ENCODE assay signal across 8 cellular contexts in the genomic region with DNA sequence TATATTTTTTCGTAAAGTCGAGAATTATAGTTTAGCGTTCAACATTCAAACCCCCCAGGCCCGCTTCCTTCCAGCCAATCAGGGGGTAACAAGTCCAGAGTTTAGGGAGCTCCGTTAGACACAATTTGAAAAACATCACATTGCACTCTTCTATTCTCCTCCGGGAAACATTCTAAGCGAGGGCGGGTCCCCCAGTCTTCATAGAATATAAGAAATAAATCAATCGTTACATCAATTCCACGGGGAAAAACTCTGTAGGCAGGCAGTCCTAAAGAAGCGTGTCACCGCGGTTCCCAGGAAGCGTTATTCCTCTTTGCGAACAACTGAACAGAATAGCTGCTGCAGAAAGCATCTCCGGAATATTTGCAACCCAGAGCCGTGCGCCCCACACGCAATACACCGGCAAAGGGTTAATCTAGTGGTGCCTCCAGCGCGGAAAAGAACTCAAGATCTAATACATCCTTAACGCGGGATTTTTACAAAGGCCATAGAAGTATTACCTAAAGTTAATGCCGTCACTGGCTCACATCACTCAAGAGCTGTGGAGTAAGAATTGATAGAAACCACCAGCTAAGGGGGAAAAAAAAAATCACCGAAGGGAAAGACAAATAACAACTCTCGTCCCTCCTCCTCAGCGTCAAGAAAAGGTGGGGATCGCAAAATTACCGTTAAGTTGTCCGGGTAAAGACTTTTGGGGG.
DNase-seq lines count a peak whose midpoint lies in the region; ATAC-seq and TF ChIP-seq lines count a peak whose summit lies in the region.

No MANE protein-coding gene starts in this region.

- intact Hi-C loops in right lobe of liver (cut with DNase I), result no loop called here

- H3K4me3 Mint-ChIP-seq in CD8-positive, alpha-beta memory T cell, result peak overlapping the region; percentile 93 to 100 (median 97)
- peak overlapping the region; percentile 99 to 100 (median 100) for H3K4me3 Mint-ChIP-seq in IgD-negative memory B cell
- peak overlapping the region; percentile 99 for H3K4me3 Mint-ChIP-seq in stimulated activated memory B cell treated with anti-CD40 and anti-IgM and Interleukin-4, amounts not matched to agents 10 μg/mL and 1 μg/mL and 100 μg/mL, for 72 hours

- H3K36me3 Mint-ChIP-seq in CD8-positive, alpha-beta memory T cell, result peaks cover 0 to 22% (median 0%) of the 10 kb centered on the region in 3 donors
- H3K36me3 Mint-ChIP-seq in IgD-negative memory B cell, result peaks cover 3% of the 10 kb centered on the region
- H3K36me3 Mint-ChIP-seq in stimulated activated memory B cell treated with anti-CD40 and anti-IgM and Interleukin-4, amounts not matched to agents 10 μg/mL and 1 μg/mL and 100 μg/mL, for 72 hours, result peaks cover 11% of the 10 kb centered on the region

- H3K27ac ChIP-seq in CD8-positive, alpha-beta memory T cell (ENCODE audit: low read depth, low read length), result peak overlapping the region; percentile 77
- H3K27ac ChIP-seq in right lobe of liver, result peak overlapping the region in 2 of 3 donors; percentile 70 to 88

- H3K27ac Mint-ChIP-seq in CD8-positive, alpha-beta memory T cell, result peak overlapping the region; percentile 84 to 99 (median 94)
- peak overlapping the region; percentile 93 to 99 (median 99) for H3K27ac Mint-ChIP-seq in IgD-negative memory B cell
- peak overlapping the region; percentile 97 for H3K27ac Mint-ChIP-seq in stimulated activated memory B cell treated with anti-CD40 and anti-IgM and Interleukin-4, amounts not matched to agents 10 μg/mL and 1 μg/mL and 100 μg/mL, for 72 hours

- peak; percentile 5 for TF ChIP-seq POLR2A in right lobe of liver (IDR thresholded peaks at IDR 0.05)

- DNase-seq in CD8-positive, alpha-beta memory T cell, result peak in 4 of 5 donors; percentile 11 to 58 (median 56)
- DNase-seq in T-helper 1 cell (peak in 4 of 5 donors; percentile 11 to 46 (median 24)), cerebellar cortex (ENCODE audit: low spot score) (peak; percentile 49), right lobe of liver (no peak)
- no peak for DNase-seq in effector CD8-positive, alpha-beta T cell (lab: John Stamatoyannopoulos, UW)

- no peaks in the 10 kb centered on the region for H3K27me3 ChIP-seq in CD8-positive, alpha-beta memory T cell (ENCODE audit: insufficient read depth, low read length, poor library complexity, severe bottlenecking)
- no peaks in the 10 kb centered on the region for H3K27me3 ChIP-seq in right lobe of liver

- peaks cover 56 to 71% (median 66%) of the 10 kb centered on the region in 3 donors for H3K4me1 Mint-ChIP-seq in CD8-positive, alpha-beta memory T cell
- peaks cover 32 to 41% (median 37%) of the 10 kb centered on the region in 3 donors for H3K4me1 Mint-ChIP-seq in IgD-negative memory B cell
- peaks cover 44% of the 10 kb centered on the region for H3K4me1 Mint-ChIP-seq in stimulated activated memory B cell treated with anti-CD40 and anti-IgM and Interleukin-4, amounts not matched to agents 10 μg/mL and 1 μg/mL and 100 μg/mL, for 72 hours

- peaks cover 10 to 13% of the 10 kb centered on the region in 2 donors for H3K27me3 Mint-ChIP-seq in CD8-positive, alpha-beta memory T cell
- peaks cover 3% of the 10 kb centered on the region for H3K27me3 Mint-ChIP-seq in IgD-negative memory B cell
- H3K27me3 Mint-ChIP-seq in stimulated activated memory B cell treated with anti-CD40 and anti-IgM and Interleukin-4, amounts not matched to agents 10 μg/mL and 1 μg/mL and 100 μg/mL, for 72 hours, result no peaks in the 10 kb centered on the region

- H3K4me1 ChIP-seq in CD8-positive, alpha-beta memory T cell (ENCODE audit: insufficient read depth, low read length), result peaks cover 20% of the 10 kb centered on the region
- H3K4me1 ChIP-seq in right lobe of liver, result peaks cover 0 to 19% (median 0%) of the 10 kb centered on the region in 4 donors

- H3K9me3 ChIP-seq in CD8-positive, alpha-beta memory T cell (ENCODE audit: low read length), result no peaks in the 10 kb centered on the region
- no peaks in the 10 kb centered on the region for H3K9me3 ChIP-seq in right lobe of liver

- no peak for ATAC-seq in right lobe of liver
- ATAC-seq in stimulated activated memory B cell treated with anti-CD40 and anti-IgM and Interleukin-4, amounts not matched to agents 10 μg/mL and 1 μg/mL and 100 μg/mL, for 72 hours, result no peak
- no peak for ATAC-seq in HG02981 (IDR thresholded peaks at IDR 0.05; ENCODE audit: unreplicated experiment)

- peaks cover 0 to 5% (median 0%) of the 10 kb centered on the region in 5 donors for H3K9me3 Mint-ChIP-seq in CD8-positive, alpha-beta memory T cell
- peaks cover 0 to 5% (median 0%) of the 10 kb centered on the region in 3 donors for H3K9me3 Mint-ChIP-seq in IgD-negative memory B cell
- no peaks in the 10 kb centered on the region for H3K9me3 Mint-ChIP-seq in stimulated activated memory B cell treated with anti-CD40 and anti-IgM and Interleukin-4, amounts not matched to agents 10 μg/mL and 1 μg/mL and 100 μg/mL, for 72 hours

- H3K36me3 ChIP-seq in CD8-positive, alpha-beta memory T cell (ENCODE audit: insufficient read depth, low read length), result no peaks in the 10 kb centered on the region
- no peaks in the 10 kb centered on the region for H3K36me3 ChIP-seq in right lobe of liver

- TF ChIP-seq CTCF in right lobe of liver (IDR thresholded peaks at IDR 0.05), result no peak

- H3K4me3 ChIP-seq in CD8-positive, alpha-beta memory T cell (ENCODE audit: low read length), result peak overlapping the region; percentile 97
- H3K4me3 ChIP-seq in right lobe of liver, result peak overlapping the region; percentile 61 to 69 (median 65)

- CTCF ChIA-PET in CD8-positive, alpha-beta memory T cell (lab: Charles Lee), result interaction anchor here (0.8 to 7.9 kb wide), 10 partner anchors 12 to 832 kb away, joined by 3 to 133 read pairs (median 4); partner anchors contain the start of gene TRIM13

- WGBS in right lobe of liver (ENCODE audit: insufficient coverage, low coverage, low lambda C conversion rate, missing lambda C conversion rate), result 7% methylated on average over 31 of the region's 31 CpGs

- POLR2A ChIA-PET in CD8-positive, alpha-beta memory T cell (lab: Charles Lee), result interaction anchor here (0.6 to 7.2 kb wide), 4 partner anchors 45 to 287 kb away, joined by 3 to 139 read pairs (median 26); partner anchors contain the start of gene TRIM13

Comparison
In these comparisons a context has a peak if more than half of its experiments do, and no peak if none do; other contexts are left out.
1. DNase-seq: peak in CD8-positive, alpha-beta memory T cell (4 of 5), T-helper 1 cell (4 of 5) and cerebellar cortex (single experiment); none in right lobe of liver (0 of 3) and effector CD8-positive, alpha-beta T cell (single experiment).
2. Peak in every context shown above with its lines, with median percentiles within 50 percentile points of each other: H3K27ac Mint-ChIP-seq and H3K4me3 Mint-ChIP-seq.